19 cellular contexts compared by ENCODE assay signal in the genomic region with DNA sequence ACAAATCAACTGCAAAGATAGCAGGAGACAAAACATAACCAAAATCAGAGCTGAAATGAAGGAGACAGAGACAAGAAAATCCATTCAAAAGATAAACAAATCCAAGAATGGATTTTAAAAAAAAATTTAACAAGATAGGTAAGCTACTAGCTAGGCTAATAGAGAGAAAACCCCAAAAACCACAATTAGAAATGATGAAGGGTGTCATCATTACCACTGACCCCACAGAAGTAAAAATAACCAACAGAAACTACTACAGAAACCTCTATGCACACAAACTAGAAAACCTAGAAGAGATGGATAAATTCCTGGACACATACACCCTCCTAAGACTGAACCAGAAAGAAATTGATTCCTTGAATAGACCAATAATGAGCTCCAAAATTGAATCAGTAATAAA.
DNase-seq lines count a peak whose midpoint lies in the region; ATAC-seq, FAIRE-seq and TF ChIP-seq lines count a peak whose summit lies in the region.
"Had no signal": no experiment of that assay in that cellular context is flagged by ENCODE, and none has a peak within 500 bp of the region (broad histone marks: within the 10 kb centered on the region; RNA-seq: fewer than 3 reads in every experiment).

No MANE protein-coding gene starts in this region.

- CTCF ChIA-PET in GM12878 (lab: Yijun Ruan, JAX) (interaction anchor here (0.9 kb wide), 1 partner anchor 607 kb away, joined by 3 read pairs; no protein-coding TSS in a partner anchor), A673 (lab: Charles Lee) (no interaction called here)

- H3K27ac ChIP-seq in KMS-11 (no peak overlapping the region; the same call in 1 of the 2 replicates), GM12878 (ENCODE audit: control insufficient read depth, insufficient read depth) (no peak overlapping the region), A673 (ENCODE audit: low read depth, low read length, poor library complexity, severe bottlenecking) (no peak overlapping the region)

- no peak for TF ChIP-seq RAD21 in GM12878 (IDR thresholded peaks at IDR 0.05; ENCODE audit: insufficient read depth, low read depth, low read length)

- H4K20me1 ChIP-seq in KMS-11 (ENCODE audit: insufficient read depth) (no peaks in the 10 kb centered on the region), GM12878 (ENCODE audit: control insufficient read depth, insufficient read depth) (no peaks in the 10 kb centered on the region)

- TF ChIP-seq CTCF in KMS-11 (conservative IDR thresholded peaks at IDR 0.05; ENCODE audit: low read depth, low read length) (no peak), GM12878 (IDR thresholded peaks at IDR 0.05 in 2 of 3, conservative IDR thresholded peaks at IDR 0.05 in 1 of 3; ENCODE audit: control insufficient read depth in 2 of 3, extremely low read depth in 1 of 3, insufficient read depth in 1 of 3, low read depth in 3 of 3, low read length in 3 of 3) (no peak), A673 (conservative IDR thresholded peaks at IDR 0.05; ENCODE audit: low read depth, low read length) (no peak)

- H3K4me2 ChIP-seq in KMS-11 (peak overlapping the region; percentile 90), GM12878 (ENCODE audit: control insufficient read depth, insufficient read depth) (peak overlapping the region; percentile 22; the same call in 1 of the 2 replicates)

- DNase-seq in GM12878 (ENCODE audit: low read depth, low spot score) = no peak
- no peak for DNase-seq in NCI-H1417 treated with DMSO at 0.1 percent for 48 hours (lab: John Stamatoyannopoulos, UW)
- DNase-seq in A673 (ENCODE audit: low spot score) = no peak
- no peak for DNase-seq in NCI-H774 (lab: John Stamatoyannopoulos, UW)
- DNase-seq: ACHN; BE2C; C1 segment of cervical spinal cord; CD4-positive, CD25-positive, alpha-beta regulatory T cell; CD8-positive, alpha-beta memory T cell; COR-L47; DMS 273 treated with DMSO at 0.1 percent for 48 hours; H9; IMR-90; Karpas-422 had no signal

- peaks cover 52% of the 10 kb centered on the region for H3K79me2 ChIP-seq in KMS-11 (ENCODE audit: insufficient read depth, low read depth)
- H3K79me2 ChIP-seq in GM12878 (ENCODE audit: control insufficient read depth, insufficient read depth, low read length) = no peaks in the 10 kb centered on the region

- peak; percentile 44 for FAIRE-seq in GM12878 (lab: Jason Lieb, UNC)
- FAIRE-seq: G401.6, H1 had no signal

- intact Hi-C loops in GM12878 (cut with micrococcal nuclease; ENCODE audit: unreplicated experiment) (no loop called here), A673 (cut with micrococcal nuclease; ENCODE audit: unreplicated experiment) (no loop called here)

- H3K4me1 ChIP-seq in KMS-11 (ENCODE audit: low read depth, poor library complexity, severe bottlenecking) = peaks cover 67% of the 10 kb centered on the region
- peaks cover 30% of the 10 kb centered on the region for H3K4me1 ChIP-seq in GM12878 (ENCODE audit: control insufficient read depth, insufficient read depth, low read length)
- H3K4me1 ChIP-seq in A673 (ENCODE audit: insufficient read depth, low read length, poor library complexity, severe bottlenecking) = peaks cover 10% of the 10 kb centered on the region
- H3K4me1 ChIP-seq: BE2C had no signal

- no TSS peak for BruUV-seq in GM12878 (replicated peaks; lab: Mats Ljungman, UMichigan)
- no TSS peak for BruUV-seq in A673 (replicated peaks; lab: Mats Ljungman, UMichigan)

- H3K9me3 ChIP-seq in GM12878 (replicated peaks; ENCODE audit: control insufficient read depth, insufficient read depth, low read length) (peaks cover 20% of the 10 kb centered on the region), A673 (ENCODE audit: low read depth, low read length, poor library complexity, severe bottlenecking) (peaks cover 3% of the 10 kb centered on the region)
- H3K9me3 ChIP-seq: BE2C had no signal

- in situ Hi-C loops in GM12878 (cut with MboI) = no loop called here

- H2AFZ ChIP-seq in KMS-11 (ENCODE audit: low read depth) (no peak overlapping the region), GM12878 (ENCODE audit: control insufficient read depth, low read depth, low read length) (no peak overlapping the region)

- H3K9ac ChIP-seq in KMS-11 (no peak overlapping the region), GM12878 (ENCODE audit: control insufficient read depth, insufficient read depth, low read length) (no peak overlapping the region)

- POLR2A ChIA-PET in GM12878 (lab: Charles Lee) (no interaction called here), A673 (lab: Charles Lee; ENCODE audit: low non-redundant PET) (no interaction called here)

- no peak for TF ChIP-seq EP300 in GM12878 (IDR thresholded peaks at IDR 0.05; ENCODE audit: borderline replicate concordance in 1 of 2, control insufficient read depth in 1 of 2, low read depth in 2 of 2, low read length in 2 of 2)

- H3K4me3 ChIP-seq in KMS-11 (IDR thresholded peaks at IDR 0.05; ENCODE audit: insufficient read depth, low read depth, low read length) (no peak overlapping the region), GM12878 (peak overlapping the region; percentile 27; the same call in 1 of the 2 replicates), A673 (ENCODE audit: low read depth, low read length, poor library complexity, severe bottlenecking) (no peak overlapping the region)
- H3K4me3 ChIP-seq: K562 had no signal

- H3K36me3 ChIP-seq in KMS-11 (ENCODE audit: insufficient read depth) (no peaks in the 10 kb centered on the region; the same call in 1 of the 2 replicates), GM12878 (ENCODE audit: control insufficient read depth in 2 of 2, insufficient read depth in 2 of 2, low read length in 1 of 2) (no peaks in the 10 kb centered on the region; a peak in 2 of 4 replicates), A673 (ENCODE audit: insufficient read depth, low read length, poor library complexity, severe bottlenecking) (no peaks in the 10 kb centered on the region)
- H3K36me3 ChIP-seq: BE2C had no signal

- SMC1A ChIA-PET in GM12878 (lab: Charles Lee; ENCODE audit: uncharacterized antibody, unreplicated experiment) = interaction anchor here (0.7 kb wide), 1 partner anchor 21 kb away, joined by 3 read pairs; no protein-coding TSS in a partner anchor

- H3K27me3 ChIP-seq in KMS-11 (ENCODE audit: insufficient read depth, low read depth) (no peaks in the 10 kb centered on the region), GM12878 (replicated peaks in 1 of 2; ENCODE audit: control insufficient read depth in 2 of 2, insufficient read depth in 2 of 2, low read length in 1 of 2) (no peaks in the 10 kb centered on the region), A673 (replicated peaks; ENCODE audit: insufficient read depth, low read depth, low read length, poor library complexity) (no peaks in the 10 kb centered on the region)
- H3K27me3 ChIP-seq: BE2C had no signal

- no peak for TF ChIP-seq POLR2A in GM12878 (IDR thresholded peaks at IDR 0.05; ENCODE audit: low read depth, low read length)

- RAD21 ChIA-PET in GM12878 (lab: Charles Lee; ENCODE audit: unreplicated experiment) = no interaction called here

- ATAC-seq in GM18517 (IDR thresholded peaks at IDR 0.05; ENCODE audit: unreplicated experiment) (peak; percentile 36), GM12878 (peak; percentile 21; the same call in 1 of the 3 replicates)
- ATAC-seq: K562 had no signal

TF ChIP-seq in GM12878, 131 proteins besides CTCF, POLR2A, EP300 and RAD21 (continues in another document):
- TF ChIP-seq TAF1 (IDR thresholded peaks at IDR 0.05; ENCODE audit: borderline replicate concordance, low read depth, low read length) (no peak), SMARCA5 (IDR thresholded peaks at IDR 0.05) (no peak), ZNF622 (IDR thresholded peaks at IDR 0.05) (no peak), ZNF24 (IDR thresholded peaks at IDR 0.05) (no peak), ZBED1 (IDR thresholded peaks at IDR 0.05; ENCODE audit: borderline replicate concordance) (no peak), RFX5 (IDR thresholded peaks at IDR 0.05; ENCODE audit: low read depth, low read length) (no peak), CHD2 (IDR thresholded peaks at IDR 0.05; ENCODE audit: borderline replicate concordance, low read depth, low read length) (no peak), ZSCAN29 (IDR thresholded peaks at IDR 0.05) (no peak), SP1 (IDR thresholded peaks at IDR 0.05; ENCODE audit: low read depth, low read length) (no peak), TCF3 (IDR thresholded peaks at IDR 0.05; ENCODE audit: borderline replicate concordance, insufficient read depth, low read depth, low read length) (no peak), NFIC (IDR thresholded peaks at IDR 0.05; ENCODE audit: low read depth, low read length) (peak; percentile 76)
- TF ChIP-seq, protein P1, sequence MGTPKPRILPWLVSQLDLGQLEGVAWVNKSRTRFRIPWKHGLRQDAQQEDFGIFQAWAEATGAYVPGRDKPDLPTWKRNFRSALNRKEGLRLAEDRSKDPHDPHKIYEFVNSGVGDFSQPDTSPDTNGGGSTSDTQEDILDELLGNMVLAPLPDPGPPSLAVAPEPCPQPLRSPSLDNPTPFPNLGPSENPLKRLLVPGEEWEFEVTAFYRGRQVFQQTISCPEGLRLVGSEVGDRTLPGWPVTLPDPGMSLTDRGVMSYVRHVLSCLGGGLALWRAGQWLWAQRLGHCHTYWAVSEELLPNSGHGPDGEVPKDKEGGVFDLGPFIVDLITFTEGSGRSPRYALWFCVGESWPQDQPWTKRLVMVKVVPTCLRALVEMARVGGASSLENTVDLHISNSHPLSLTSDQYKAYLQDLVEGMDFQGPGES (IDR thresholded peaks at IDR 0.05) = no peak
- TF ChIP-seq, protein P2, sequence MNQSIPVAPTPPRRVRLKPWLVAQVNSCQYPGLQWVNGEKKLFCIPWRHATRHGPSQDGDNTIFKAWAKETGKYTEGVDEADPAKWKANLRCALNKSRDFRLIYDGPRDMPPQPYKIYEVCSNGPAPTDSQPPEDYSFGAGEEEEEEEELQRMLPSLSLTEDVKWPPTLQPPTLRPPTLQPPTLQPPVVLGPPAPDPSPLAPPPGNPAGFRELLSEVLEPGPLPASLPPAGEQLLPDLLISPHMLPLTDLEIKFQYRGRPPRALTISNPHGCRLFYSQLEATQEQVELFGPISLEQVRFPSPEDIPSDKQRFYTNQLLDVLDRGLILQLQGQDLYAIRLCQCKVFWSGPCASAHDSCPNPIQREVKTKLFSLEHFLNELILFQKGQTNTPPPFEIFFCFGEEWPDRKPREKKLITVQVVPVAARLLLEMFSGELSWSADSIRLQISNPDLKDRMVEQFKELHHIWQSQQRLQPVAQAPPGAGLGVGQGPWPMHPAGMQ (IDR thresholded peaks at IDR 0.05; ENCODE audit: borderline replicate concordance) = no peak
- TF ChIP-seq, protein P3, sequence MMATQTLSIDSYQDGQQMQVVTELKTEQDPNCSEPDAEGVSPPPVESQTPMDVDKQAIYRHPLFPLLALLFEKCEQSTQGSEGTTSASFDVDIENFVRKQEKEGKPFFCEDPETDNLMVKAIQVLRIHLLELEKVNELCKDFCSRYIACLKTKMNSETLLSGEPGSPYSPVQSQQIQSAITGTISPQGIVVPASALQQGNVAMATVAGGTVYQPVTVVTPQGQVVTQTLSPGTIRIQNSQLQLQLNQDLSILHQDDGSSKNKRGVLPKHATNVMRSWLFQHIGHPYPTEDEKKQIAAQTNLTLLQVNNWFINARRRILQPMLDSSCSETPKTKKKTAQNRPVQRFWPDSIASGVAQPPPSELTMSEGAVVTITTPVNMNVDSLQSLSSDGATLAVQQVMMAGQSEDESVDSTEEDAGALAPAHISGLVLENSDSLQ (IDR thresholded peaks at IDR 0.05) = no peak
